Comparison of ENCODE assay signal across 8 cellular contexts in the genomic region with DNA sequence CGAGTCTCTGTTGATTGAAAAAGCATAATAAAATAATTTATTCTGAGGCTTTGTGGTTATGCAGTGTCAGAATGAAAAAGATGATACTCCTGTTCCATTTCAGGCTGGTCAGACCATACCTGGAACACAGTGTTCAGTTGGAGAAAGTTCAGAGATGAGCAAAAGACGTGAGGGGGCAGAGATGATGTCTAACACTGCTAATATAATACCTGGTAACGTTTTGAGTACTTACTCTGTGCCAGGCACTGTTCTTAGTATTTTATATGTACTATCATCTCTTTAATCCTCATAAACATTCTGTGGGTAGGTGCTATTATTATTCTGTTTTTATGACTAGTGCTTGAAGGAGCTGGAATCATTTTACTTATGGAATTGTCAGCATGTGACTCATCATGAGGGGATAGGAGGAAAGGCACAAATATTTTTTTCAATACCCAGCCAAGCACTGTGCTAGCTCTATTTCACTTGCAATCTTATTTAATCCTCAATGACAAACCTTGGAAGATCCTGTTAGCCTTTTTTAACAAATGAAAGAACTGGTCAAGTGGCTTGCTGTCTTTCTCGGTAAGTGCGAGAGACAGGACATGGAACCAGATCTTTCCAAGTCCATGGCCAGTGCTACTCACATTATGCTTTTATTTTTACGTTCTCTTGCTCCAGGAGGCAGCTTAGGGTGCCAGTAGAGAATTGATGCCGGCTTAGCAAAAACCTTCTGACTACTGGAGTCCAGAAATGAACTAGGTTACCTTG. TPM values are rescaled to one million over a fixed set of nuclear protein-coding genes. Genes with fewer than 3 reads are reported as not detected.
DNase-seq lines count a peak whose midpoint lies in the region; ATAC-seq and TF ChIP-seq lines count a peak whose summit lies in the region.

No MANE protein-coding gene starts in this region.

- POLR2A ChIA-PET in PC-9 (lab: Charles Lee; ENCODE audit: unreplicated experiment), result interaction anchor here (0.6 to 0.9 kb wide), 4 partner anchors 21 to 104 kb away, joined by 3 to 6 read pairs (median 4); a partner anchor contains a TSS

- peaks cover 26% of the 10 kb centered on the region for H3F3A ChIP-seq in PC-9 (ENCODE audit: insufficient read depth, low read depth)

- peak overlapping the region; percentile 67 for H3K4me2 ChIP-seq in PC-9

- peak; percentile 57 for DNase-seq in stimulated activated CD4-positive, alpha-beta T cell treated with anti-CD3 and anti-CD28 coated beads, Interleukin-15, amount 100 ng/mL, for 24 hours
- no peak for DNase-seq in stimulated activated CD4-positive, alpha-beta T cell treated with anti-CD3 and anti-CD28 coated beads, Interleukin-4, amount 100 ng/mL, for 4 hours
- DNase-seq in PC-9, result peak; percentile 11 to 89
- peak; percentile 72 for DNase-seq in dermis blood vessel endothelial cell
- no peak for DNase-seq in omental fat pad (ENCODE audit: low spot score)
- no peak for DNase-seq in NCI-H2107 (lab: John Stamatoyannopoulos, UW)
- no peak for DNase-seq in NCI-H524 treated with DMSO at 0.1 percent for 48 hours (lab: John Stamatoyannopoulos, UW)
- no peak for DNase-seq in HuH-7 (ENCODE audit: low spot score)

- TF ChIP-seq CTCF in PC-9 (conservative IDR thresholded peaks at IDR 0.05) (no peak), omental fat pad (IDR thresholded peaks at IDR 0.05) (no peak)

- H3K9me3 ChIP-seq in PC-9 (ENCODE audit: insufficient read depth, low read depth), result no peaks in the 10 kb centered on the region

- H3K4me3 ChIP-seq in PC-9, result peak overlapping the region; percentile 26; the same call in 1 of the 2 replicates

- peak; percentile 66 for ATAC-seq in omental fat pad (ENCODE audit: low FRiP score)

- H2AFZ ChIP-seq in PC-9, result no peak overlapping the region

- H3K4me1 ChIP-seq in PC-9 (replicated peaks; ENCODE audit: insufficient read depth), result peaks cover 47% of the 10 kb centered on the region

- H3K27ac ChIP-seq in PC-9, result peak overlapping the region; percentile 83

- intact Hi-C loops in PC-9 (cut with micrococcal nuclease; ENCODE audit: unreplicated experiment), result loop anchor here (5.0 kb wide), 1 partner anchor 33 kb away; a partner anchor contains a TSS

- peaks cover 6% of the 10 kb centered on the region; the same call in 1 of the 2 replicates for H4K20me1 ChIP-seq in PC-9 (ENCODE audit: insufficient read depth)

- H3K9me2 ChIP-seq in PC-9 (ENCODE audit: insufficient read depth), result no peaks in the 10 kb centered on the region

- peaks cover 95% of the 10 kb centered on the region for H3K79me2 ChIP-seq in PC-9 (ENCODE audit: low read depth)

- no peaks in the 10 kb centered on the region for H3K36me3 ChIP-seq in PC-9 (ENCODE audit: low read depth)

- CTCF ChIA-PET in PC-9 (lab: Charles Lee), result interaction anchor here (0.5 kb wide), 1 partner anchor 101 kb away, joined by 3 read pairs; no protein-coding TSS in a partner anchor

- no TSS peak for BruUV-seq in PC-9 (replicated peaks; lab: Mats Ljungman, UMichigan)

- H3K27me3 ChIP-seq in PC-9 (ENCODE audit: insufficient read depth, low read depth), result no peaks in the 10 kb centered on the region

RNA-seq across cellular contexts. Expression of a gene that starts 31.9 kb away (rescaled TPM):
- total RNA-seq in PC-9 (2021), result 113 and 164 TPM in 2 replicates
- 233 and 524 TPM in 2 replicates for total RNA-seq in dermis blood vessel endothelial cell
- total RNA-seq in omental fat pad, result 100 to 1,000 TPM; 220 to 320 (median 295) TPM

Comparison
In these comparisons a context has a peak if more than half of its experiments do, and no peak if none do; other contexts are left out.
1. DNase-seq: peak in stimulated activated CD4-positive, alpha-beta T cell treated with anti-CD3 and anti-CD28 coated beads, Interleukin-15, amount 100 ng/mL, for 24 hours (single experiment), PC-9 (2 of 2) and dermis blood vessel endothelial cell (single experiment); none in stimulated activated CD4-positive, alpha-beta T cell treated with anti-CD3 and anti-CD28 coated beads, Interleukin-4, amount 100 ng/mL, for 4 hours (0 of 2), omental fat pad (single experiment), NCI-H2107 (single experiment), NCI-H524 treated with DMSO at 0.1 percent for 48 hours (single experiment) and HuH-7 (single experiment).